28 cellular contexts compared by ENCODE assay signal in the genomic region with DNA sequence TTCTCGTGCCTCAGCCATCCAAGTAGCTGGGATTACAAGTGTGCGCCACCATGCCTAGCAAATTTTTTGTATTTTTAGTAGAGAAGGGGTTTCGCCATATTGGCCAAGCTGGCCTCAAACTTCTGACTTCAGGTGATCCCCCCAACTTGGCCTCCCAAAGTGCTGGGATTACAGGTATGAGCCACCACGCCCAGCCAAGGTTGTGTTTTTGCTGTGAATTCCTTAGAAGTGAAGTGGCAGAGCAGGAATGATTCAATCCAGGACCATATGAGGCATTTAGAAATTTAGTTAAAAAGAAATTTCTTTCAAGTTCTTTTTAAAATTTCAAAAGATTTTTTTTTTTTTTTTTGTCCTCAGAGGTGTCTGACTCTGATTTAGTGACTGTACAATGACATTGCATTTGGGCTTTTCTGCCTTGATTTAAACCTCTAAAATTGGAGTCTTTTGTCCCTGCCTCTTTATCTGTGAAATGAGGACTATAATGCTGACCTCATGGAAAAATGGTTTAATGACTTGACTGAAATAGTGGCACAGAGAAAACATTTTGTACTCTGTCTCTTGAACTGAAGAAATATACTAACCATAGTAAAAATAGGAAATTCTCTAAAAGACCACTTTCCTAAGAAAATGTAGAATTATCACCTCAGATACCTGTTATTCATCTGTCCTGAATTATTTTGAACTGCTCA. TPM values are rescaled to one million over a fixed set of nuclear protein-coding genes. Genes with fewer than 3 reads are reported as not detected.
A peak's percentile ranks its signal among the peaks of the same experiment; 100 is the strongest.
DNase-seq lines count a peak whose midpoint lies in the region; TF ChIP-seq lines count a peak whose summit lies in the region.
"Had no signal": no experiment of that assay in that cellular context is flagged by ENCODE, and none has a peak within 500 bp of the region (broad histone marks: within the 10 kb centered on the region; RNA-seq: fewer than 3 reads in every experiment).

No MANE protein-coding gene starts in this region.

- CTCF ChIA-PET in activated CD4-positive, alpha-beta T cell treated with anti-CD3 and anti-CD28 coated beads, Interleukin-2, amount 10 ng/mL, durations not matched to agents 7 days and 5 days (lab: Charles Lee): no interaction called here
- CTCF ChIA-PET in mammary epithelial cell (lab: Charles Lee; ENCODE audit: low non-redundant PET): no interaction called here
- CTCF ChIA-PET in MCF 10A (lab: Yijun Ruan, JAX): no interaction called here

- intact Hi-C loops in mammary epithelial cell (cut with micrococcal nuclease) (no loop called here), MCF 10A (cut with micrococcal nuclease) (no loop called here)

- H3K9ac ChIP-seq in mammary epithelial cell (ENCODE audit: insufficient read depth, low read length): no peak overlapping the region
- H3K9ac ChIP-seq: GM23248, KMS-11 had no signal

- no peak overlapping the region for H3K4me3 ChIP-seq in mammary epithelial cell (replicated peaks in 1 of 3; ENCODE audit: insufficient read depth in 1 of 3, low read depth in 2 of 3, low read length in 3 of 3)
- H3K4me3 ChIP-seq: GM23248, Peyer's patch had no signal

- no peak overlapping the region for H3K27ac ChIP-seq in mammary epithelial cell (ENCODE audit: insufficient read depth, low read depth, low read length)
- peak overlapping the region; percentile 0 for H3K27ac ChIP-seq in epithelial cell of prostate
- H3K27ac ChIP-seq: GM23248, HL-60, KMS-11, Peyer's patch had no signal

- TF ChIP-seq CTCF in mammary epithelial cell (conservative IDR thresholded peaks at IDR 0.05 in 1 of 2, IDR thresholded peaks at IDR 0.05 in 1 of 2; ENCODE audit: extremely low read depth in 1 of 2, insufficient read depth in 1 of 2, low read depth in 1 of 2, low read length in 2 of 2) (no peak), MCF 10A (IDR thresholded peaks at IDR 0.05; ENCODE audit: unreplicated experiment) (no peak)

- in situ Hi-C loops in mammary epithelial cell (cut with MboI; ENCODE audit: low sequenced_read_pairs in 2 of 2): no loop called here

- H3K79me2 ChIP-seq in mammary epithelial cell (ENCODE audit: insufficient read depth, low read length): no peaks in the 10 kb centered on the region

- H3K9me3 ChIP-seq in mammary epithelial cell (replicated peaks; ENCODE audit: insufficient read depth, low read length): no peaks in the 10 kb centered on the region
- H3K9me3 ChIP-seq: Peyer's patch had no signal

- H3K9me3 Mint-ChIP-seq in activated CD4-positive, alpha-beta T cell treated with anti-CD3 and anti-CD28 coated beads, Interleukin-2, amount 10 ng/mL, durations not matched to agents 7 days and 5 days: peaks cover 2% of the 10 kb centered on the region
- no peaks in the 10 kb centered on the region for H3K9me3 Mint-ChIP-seq in MCF 10A (ENCODE audit: unreplicated experiment)
- H3K9me3 Mint-ChIP-seq: CD8-positive, alpha-beta T cell; H9 had no signal

- H3K27me3 Mint-ChIP-seq in activated CD4-positive, alpha-beta T cell treated with anti-CD3 and anti-CD28 coated beads, Interleukin-2, amount 10 ng/mL, durations not matched to agents 7 days and 5 days: peaks cover 5% of the 10 kb centered on the region
- no peaks in the 10 kb centered on the region for H3K27me3 Mint-ChIP-seq in MCF 10A (ENCODE audit: insufficient read depth, unreplicated experiment)

- BruUV-seq in mammary epithelial cell (replicated peaks; lab: Mats Ljungman, UMichigan) (no TSS peak), MCF 10A (replicated peaks; lab: Mats Ljungman, UMichigan) (no TSS peak)

- dilution Hi-C loops in mammary epithelial cell (cut with HindIII; ENCODE audit: low sequenced_read_pairs): no loop called here

- H3K27ac Mint-ChIP-seq in activated CD4-positive, alpha-beta T cell treated with anti-CD3 and anti-CD28 coated beads, Interleukin-2, amount 10 ng/mL, durations not matched to agents 7 days and 5 days: no peak overlapping the region
- H3K27ac Mint-ChIP-seq in MCF 10A (ENCODE audit: low read depth, unreplicated experiment): no peak overlapping the region
- H3K27ac Mint-ChIP-seq: CD8-positive, alpha-beta T cell; H9 had no signal

- no peaks in the 10 kb centered on the region for H3K4me1 Mint-ChIP-seq in activated CD4-positive, alpha-beta T cell treated with anti-CD3 and anti-CD28 coated beads, Interleukin-2, amount 10 ng/mL, durations not matched to agents 7 days and 5 days
- H3K4me1 Mint-ChIP-seq in MCF 10A (ENCODE audit: insufficient read depth, unreplicated experiment): peaks cover 5% of the 10 kb centered on the region

- POLR2A ChIA-PET in activated CD4-positive, alpha-beta T cell treated with anti-CD3 and anti-CD28 coated beads, Interleukin-2, amount 10 ng/mL, durations not matched to agents 7 days and 5 days (lab: Charles Lee): no interaction called here
- POLR2A ChIA-PET in MCF 10A (lab: Yijun Ruan, JAX): interaction anchor here (0.8 to 1.1 kb wide), 2 partner anchors 10 to 33 kb away, joined by 3 to 4 read pairs; no protein-coding TSS in a partner anchor

- peaks cover 10% of the 10 kb centered on the region for H3K4me1 ChIP-seq in mammary epithelial cell (ENCODE audit: insufficient read depth, low read length)

- H3K4me3 Mint-ChIP-seq in activated CD4-positive, alpha-beta T cell treated with anti-CD3 and anti-CD28 coated beads, Interleukin-2, amount 10 ng/mL, durations not matched to agents 7 days and 5 days: no peak overlapping the region
- H3K4me3 Mint-ChIP-seq in MCF 10A (ENCODE audit: unreplicated experiment): no peak overlapping the region
- H3K4me3 Mint-ChIP-seq: CD8-positive, alpha-beta T cell; H9 had no signal

- H3K36me3 ChIP-seq in mammary epithelial cell (ENCODE audit: insufficient read depth, low read length): no peaks in the 10 kb centered on the region
- H3K36me3 ChIP-seq: Peyer's patch had no signal

- H3K27me3 ChIP-seq in mammary epithelial cell (ENCODE audit: insufficient read depth, low read length): no peaks in the 10 kb centered on the region
- H3K27me3 ChIP-seq: Peyer's patch had no signal

- H3K36me3 Mint-ChIP-seq in activated CD4-positive, alpha-beta T cell treated with anti-CD3 and anti-CD28 coated beads, Interleukin-2, amount 10 ng/mL, durations not matched to agents 7 days and 5 days (ENCODE audit: low read depth): no peaks in the 10 kb centered on the region
- no peaks in the 10 kb centered on the region for H3K36me3 Mint-ChIP-seq in MCF 10A (ENCODE audit: insufficient read depth, unreplicated experiment)
- H3K36me3 Mint-ChIP-seq: CD8-positive, alpha-beta T cell had no signal

- no peak overlapping the region for H2AFZ ChIP-seq in mammary epithelial cell (ENCODE audit: low read depth, low read length)
- H2AFZ ChIP-seq: GM23248 had no signal

- DNase-seq in activated CD4-positive, alpha-beta T cell treated with anti-CD3 and anti-CD28 coated beads for 48 hours: peak; percentile 25
- DNase-seq in activated CD4-positive, alpha-beta T cell treated with anti-CD3 and anti-CD28 coated beads, Interleukin-2, amount 10 ng/mL, durations not matched to agents 7 days and 5 days: no peak
- DNase-seq in mammary epithelial cell (peak; percentile 25), MCF 10A (ENCODE audit: unreplicated experiment) (no peak), OCI-M1 (lab: John Stamatoyannopoulos, UW) (peak; percentile 33), epithelial cell of prostate (ENCODE audit: low read depth, low spot score) (no peak), GM19240 (ENCODE audit: insufficient read length, low spot score) (no peak), NCI-H2196 (lab: John Stamatoyannopoulos, UW; ENCODE audit: unreplicated experiment) (no peak)
- DNase-seq: 8988T; AML-193; C1 segment of cervical spinal cord; Calu3; CD8-positive, alpha-beta T cell; DMS153; GM23248; H9; NCI-H1105; NCI-H146; NCI-H2029; NCI-H226; NCI-H748 treated with DMSO at 0.1 percent for 48 hours; NK-92 treated with Interleukin-12 subunit alpha and Interleukin-12 subunit beta, amount 100 ng/mL, for 24 hours; Peyer's patch had no signal

- 81% methylated on average over 4 of the region's 4 CpGs for WGBS in mammary epithelial cell (ENCODE audit: low coverage, missing lambda C conversion rate)

- peak overlapping the region; percentile 8 for H3K4me2 ChIP-seq in mammary epithelial cell (ENCODE audit: insufficient read depth, low read depth, low read length)
- H3K4me2 ChIP-seq: KMS-11 had no signal

- no peaks in the 10 kb centered on the region for H4K20me1 ChIP-seq in mammary epithelial cell (ENCODE audit: insufficient read depth, low read length)

RNA-seq across cellular contexts. Expression of gene CXCL13, which starts 59.9 kb away (rescaled TPM):
- total RNA-seq in activated CD4-positive, alpha-beta T cell treated with anti-CD3 and anti-CD28 coated beads, Interleukin-2, amount 10 ng/mL, durations not matched to agents 7 days and 5 days: not detected
- total RNA-seq in mammary epithelial cell: not detected
- polyA plus RNA-seq in mammary epithelial cell: not detected
- not detected for polyA minus RNA-seq in mammary epithelial cell
- total RNA-seq in MCF 10A (2022): not detected in 2 replicates
- total RNA-seq: Calu3; CD8-positive, alpha-beta T cell; G401; GM23248; H9; HT-29 had no signal
- polyA plus RNA-seq: AG04450, GM23248 had no signal

Comparison
In these comparisons a context has a peak if more than half of its experiments do, and no peak if none do; other contexts are left out.
1. DNase-seq: peak in activated CD4-positive, alpha-beta T cell treated with anti-CD3 and anti-CD28 coated beads for 48 hours (single experiment), mammary epithelial cell (single experiment) and OCI-M1 (single experiment); none in activated CD4-positive, alpha-beta T cell treated with anti-CD3 and anti-CD28 coated beads, Interleukin-2, amount 10 ng/mL, durations not matched to agents 7 days and 5 days (single experiment), MCF 10A (single experiment), epithelial cell of prostate (single experiment), GM19240 (single experiment) and NCI-H2196 (single experiment).